22 cellular contexts compared by ENCODE assay signal in the genomic region with DNA sequence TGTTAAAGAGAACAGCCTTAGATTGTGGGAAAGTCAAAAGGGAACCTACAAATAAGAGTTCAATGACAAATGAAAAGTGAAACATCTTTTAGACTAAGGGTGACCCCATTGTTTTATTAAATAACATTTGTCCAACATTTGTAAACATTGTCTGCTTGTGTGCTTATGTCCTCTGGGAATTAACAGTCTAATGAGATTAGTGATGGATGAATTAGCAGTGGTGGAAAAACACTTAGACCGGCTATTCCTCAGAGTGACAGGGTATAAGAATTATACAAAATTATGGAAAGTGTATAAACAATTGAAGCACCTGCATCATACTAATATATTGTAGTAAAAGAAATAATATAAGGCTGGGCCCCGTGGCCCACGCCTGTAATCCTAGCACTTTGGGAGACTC. TPM values are rescaled to one million over a fixed set of nuclear protein-coding genes. Genes with fewer than 3 reads are reported as not detected.
A peak's percentile ranks its signal among the peaks of the same experiment; 100 is the strongest.
DNase-seq lines count a peak whose midpoint lies in the region; ATAC-seq, FAIRE-seq and TF ChIP-seq lines count a peak whose summit lies in the region.
"Had no signal": no experiment of that assay in that cellular context is flagged by ENCODE, and none has a peak within 500 bp of the region (broad histone marks: within the 10 kb centered on the region; RNA-seq: fewer than 3 reads in every experiment).

No MANE protein-coding gene starts in this region.

- H3K4me3 ChIP-seq in HepG2 (replicated peaks in 1 of 3; ENCODE audit: insufficient read depth in 1 of 3, low read depth in 2 of 3, low read length in 3 of 3) (no peak overlapping the region), right lobe of liver (no peak overlapping the region), smooth muscle cell (no peak overlapping the region), gastroesophageal sphincter (no peak overlapping the region), prostate gland (no peak overlapping the region)
- H3K4me3 ChIP-seq: colonic mucosa, skin epidermis had no signal

- 98% methylated on average over 3 of the region's 3 CpGs for WGBS in HepG2 (ENCODE audit: low lambda C conversion rate)
- WGBS in right lobe of liver (ENCODE audit: insufficient coverage, low coverage, low lambda C conversion rate, missing lambda C conversion rate): 92% methylated on average over 3 of the region's 3 CpGs
- 99% methylated on average over 3 of the region's 3 CpGs for WGBS in smooth muscle cell (ENCODE audit: low lambda C conversion rate)
- WGBS in gastroesophageal sphincter (ENCODE audit: low coverage in 1 of 2), 2 donors: 96 to 100% methylated on average over 2 to 3 of the region's 3 CpGs
- WGBS in prostate gland: 99% methylated on average over 3 of the region's 3 CpGs

- no peak overlapping the region for H3K9ac ChIP-seq in HepG2 (ENCODE audit: insufficient read depth, low read depth, low read length)
- no peak overlapping the region for H3K9ac ChIP-seq in smooth muscle cell (ENCODE audit: low read depth)

- peak overlapping the region; percentile 94 for H3K4me3 Mint-ChIP-seq in activated T-helper 17 cell treated with anti-CD3 and anti-CD28 coated beads, Interleukin-2, amount 50 U/mL, for 72 hours
- H3K4me3 Mint-ChIP-seq: activated T-cell treated with anti-CD3 and anti-CD28 coated beads, Interleukin-2, amount 50 U/mL, for 4 hours had no signal

- POLR2A ChIA-PET in HepG2 (lab: Yijun Ruan, JAX): interaction anchor here (2.7 to 6.4 kb wide), 3 partner anchors 14 to 66 kb away, joined by 9 to 74 read pairs (median 38); a partner anchor contains a TSS

- CTCF ChIA-PET in HepG2 (lab: Yijun Ruan, JAX; ENCODE audit: low intra/inter-chr PET ratio, low total read pairs): no interaction called here

- no TSS peak for BruUV-seq in HepG2 (replicated peaks; lab: Mats Ljungman, UMichigan)

- no peak for TF ChIP-seq RAD21 in HepG2 (CRISPR knock-in tag; IDR thresholded peaks at IDR 0.05)

- no peak for DNase-seq in HepG2 (ENCODE audit: low spot score)
- DNase-seq in right lobe of liver: no peak
- peak; percentile 14 for DNase-seq in NCI-H526 treated with DMSO at 0.1 percent for 48 hours (lab: John Stamatoyannopoulos, UW)
- DNase-seq in smooth muscle cell (lab: John Stamatoyannopoulos, UW; ENCODE audit: unreplicated experiment): no peak
- no peak for DNase-seq in prostate gland (ENCODE audit: low spot score)
- no peak for DNase-seq in NCI-H748 (lab: John Stamatoyannopoulos, UW; ENCODE audit: unreplicated experiment)
- DNase-seq: activated CD4-positive, alpha-beta T cell treated with anti-CD3 and anti-CD28 coated beads, Interleukin-2, amount 10 ng/mL, durations not matched to agents 24 days and 14 days; activated T-cell treated with anti-CD3 and anti-CD28 coated beads, Interleukin-2, amount 50 U/mL, for 4 hours; anterior cingulate cortex; colonic mucosa; erythroblast; kidney; midbrain; NCI-H1105; NCI-H226; PC-3; stimulated activated naive CD4-positive, alpha-beta T cell; T-helper 9 cell had no signal

- peak overlapping the region; percentile 50 for H3K27ac Mint-ChIP-seq in activated T-helper 17 cell treated with anti-CD3 and anti-CD28 coated beads, Interleukin-2, amount 50 U/mL, for 72 hours

- H3K27ac ChIP-seq in HepG2 (ENCODE audit: extremely low read length, insufficient read depth, low read length) (peak overlapping the region; percentile 90), right lobe of liver (no peak overlapping the region), smooth muscle cell (ENCODE audit: low read depth) (no peak overlapping the region), gastroesophageal sphincter (peak overlapping the region in 1 of 4 donors; percentile 97), prostate gland (no peak overlapping the region)

- no peak overlapping the region for H2AFZ ChIP-seq in HepG2 (ENCODE audit: low read length)
- peak overlapping the region; percentile 94 for H2AFZ ChIP-seq in smooth muscle cell (ENCODE audit: low read depth)

- no peaks in the 10 kb centered on the region; a peak in 1 of 5 replicates for H3K27me3 ChIP-seq in HepG2 (ENCODE audit: control insufficient read depth in 1 of 2, insufficient read depth in 2 of 2, low read length in 2 of 2)
- no peaks in the 10 kb centered on the region for H3K27me3 ChIP-seq in right lobe of liver
- no peaks in the 10 kb centered on the region for H3K27me3 ChIP-seq in smooth muscle cell (ENCODE audit: low read depth)
- no peaks in the 10 kb centered on the region for H3K27me3 ChIP-seq in gastroesophageal sphincter
- H3K27me3 ChIP-seq in prostate gland (replicated peaks; ENCODE audit: insufficient read depth): no peaks in the 10 kb centered on the region
- H3K27me3 ChIP-seq: colonic mucosa had no signal

- TF ChIP-seq CTCF in HepG2 (CRISPR knock-in tag; IDR thresholded peaks at IDR 0.05) (no peak), right lobe of liver (IDR thresholded peaks at IDR 0.05) (no peak), smooth muscle cell (IDR thresholded peaks at IDR 0.05; ENCODE audit: borderline replicate concordance, insufficient read depth, poor library complexity, severe bottlenecking) (no peak), gastroesophageal sphincter (IDR thresholded peaks at IDR 0.05) (no peak), prostate gland (IDR thresholded peaks at IDR 0.05) (no peak)

- H3K9me3 ChIP-seq in HepG2 (ENCODE audit: low read length): no peaks in the 10 kb centered on the region
- H3K9me3 ChIP-seq in right lobe of liver: no peaks in the 10 kb centered on the region
- H3K9me3 ChIP-seq in smooth muscle cell (replicated peaks; ENCODE audit: low read depth): no peaks in the 10 kb centered on the region
- H3K9me3 ChIP-seq in gastroesophageal sphincter: no peaks in the 10 kb centered on the region
- no peaks in the 10 kb centered on the region for H3K9me3 ChIP-seq in prostate gland
- H3K9me3 ChIP-seq: colonic mucosa had no signal

- H3K36me3 ChIP-seq in HepG2 (replicated peaks in 1 of 2; ENCODE audit: control insufficient read depth in 1 of 2, insufficient read depth in 2 of 2, low read length in 2 of 2): no peaks in the 10 kb centered on the region
- H3K36me3 ChIP-seq in right lobe of liver: no peaks in the 10 kb centered on the region
- no peaks in the 10 kb centered on the region for H3K36me3 ChIP-seq in smooth muscle cell (ENCODE audit: low read depth)
- H3K36me3 ChIP-seq in gastroesophageal sphincter: no peaks in the 10 kb centered on the region
- no peaks in the 10 kb centered on the region for H3K36me3 ChIP-seq in prostate gland
- H3K36me3 ChIP-seq: colonic mucosa had no signal

- no peak for TF ChIP-seq EP300 in HepG2 (IDR thresholded peaks at IDR 0.05; ENCODE audit: low read depth in 2 of 2, low read length in 2 of 2)
- TF ChIP-seq EP300 in HepG2 (CRISPR knock-in tag; IDR thresholded peaks at IDR 0.05; ENCODE audit: borderline replicate concordance): no peak
- TF ChIP-seq EP300 in gastroesophageal sphincter (IDR thresholded peaks at IDR 0.05): no peak

- H3K9me3 Mint-ChIP-seq in activated T-helper 17 cell treated with anti-CD3 and anti-CD28 coated beads, Interleukin-2, amount 50 U/mL, for 72 hours: no peaks in the 10 kb centered on the region
- H3K9me3 Mint-ChIP-seq: activated CD4-positive, alpha-beta T cell treated with anti-CD3 and anti-CD28 coated beads, Interleukin-2, amount 10 ng/mL, durations not matched to agents 24 days and 14 days; activated T-cell treated with anti-CD3 and anti-CD28 coated beads, Interleukin-2, amount 50 U/mL, for 4 hours had no signal

- H3F3A ChIP-seq in smooth muscle cell (ENCODE audit: low read depth): peaks cover 9% of the 10 kb centered on the region

- no peaks in the 10 kb centered on the region for H3K27me3 Mint-ChIP-seq in activated T-helper 17 cell treated with anti-CD3 and anti-CD28 coated beads, Interleukin-2, amount 50 U/mL, for 72 hours

- H4K20me1 ChIP-seq in HepG2 (ENCODE audit: insufficient read depth, low read length) (no peaks in the 10 kb centered on the region), smooth muscle cell (ENCODE audit: low read depth) (no peaks in the 10 kb centered on the region)

- ATAC-seq in HepG2: no peak
- no peak for ATAC-seq in right lobe of liver
- ATAC-seq in activated T-helper 17 cell treated with anti-CD3 and anti-CD28 coated beads, Interleukin-2, amount 50 U/mL, for 72 hours (replicated peaks): no peak
- ATAC-seq in gastroesophageal sphincter: no peak
- ATAC-seq: activated T-cell treated with anti-CD3 and anti-CD28 coated beads, Interleukin-2, amount 50 U/mL, for 4 hours; PC-3 had no signal

- peaks cover 9% of the 10 kb centered on the region for H3K4me1 Mint-ChIP-seq in activated T-helper 17 cell treated with anti-CD3 and anti-CD28 coated beads, Interleukin-2, amount 50 U/mL, for 72 hours

- TF ChIP-seq POLR2A in HepG2 (IDR thresholded peaks at IDR 0.05; ENCODE audit: insufficient read depth in 1 of 2, low read depth in 2 of 2, low read length in 2 of 2): no peak
- no peak for TF ChIP-seq POLR2A in right lobe of liver (IDR thresholded peaks at IDR 0.05)
- TF ChIP-seq POLR2A in gastroesophageal sphincter (IDR thresholded peaks at IDR 0.05): no peak
- TF ChIP-seq POLR2A in prostate gland (IDR thresholded peaks at IDR 0.05): no peak

- no peaks in the 10 kb centered on the region for H3K79me2 ChIP-seq in HepG2 (ENCODE audit: insufficient read depth, low read length)
- H3K79me2 ChIP-seq in smooth muscle cell (ENCODE audit: low read depth): no peaks in the 10 kb centered on the region

- no peak for FAIRE-seq in HepG2 (lab: Jason Lieb, UNC)
- FAIRE-seq: H54, kidney had no signal

- H3K4me1 ChIP-seq in HepG2 (ENCODE audit: insufficient read depth, low read length): peaks cover 31% of the 10 kb centered on the region
- no peaks in the 10 kb centered on the region for H3K4me1 ChIP-seq in right lobe of liver
- peaks cover 22% of the 10 kb centered on the region for H3K4me1 ChIP-seq in smooth muscle cell (ENCODE audit: low read depth)
- peaks cover 0 to 22% (median 5%) of the 10 kb centered on the region in 3 donors for H3K4me1 ChIP-seq in gastroesophageal sphincter
- H3K4me1 ChIP-seq in prostate gland (replicated peaks): no peaks in the 10 kb centered on the region

- H3K36me3 Mint-ChIP-seq in activated T-helper 17 cell treated with anti-CD3 and anti-CD28 coated beads, Interleukin-2, amount 50 U/mL, for 72 hours (ENCODE audit: low read depth): peaks cover 18% of the 10 kb centered on the region

- no peak overlapping the region for H3K4me2 ChIP-seq in HepG2 (ENCODE audit: low read depth, low read length)
- H3K4me2 ChIP-seq in smooth muscle cell: no peak overlapping the region

- in situ Hi-C loops in HepG2 (cut with HindIII; ENCODE audit: extremely low pct_ligation_motif_present, low pct_unique_long_range_greater_than_20kb): no loop called here

- intact Hi-C loops in HepG2 (cut with micrococcal nuclease; ENCODE audit: unreplicated experiment) (loop anchor here (2.0 to 5.0 kb wide), 2 partner anchors 45 to 159 kb away; a partner anchor contains a TSS), right lobe of liver (cut with DNase I) (no loop called here), prostate gland (cut with DNase I) (loop anchor here (10.0 kb wide), 2 partner anchors 227 to 1087 kb away; a partner anchor contains a TSS)

RNA-seq across cellular contexts. Expression of gene HFE, which starts 29.3 kb away (rescaled TPM):
- total RNA-seq in HepG2 (2016; rRNA removed; fragmentation: Illumina TruSeq; extraction: Trizol) (1.9 and 3.7 TPM in 2 replicates), right lobe of liver (10 to 100 TPM in 5 of 6 experiments, 1 to 10 TPM in 1; 8.9 to 20.7 (median 15.8) TPM), smooth muscle cell (4.9 and 5.5 TPM in 2 replicates), gastroesophageal sphincter (10 to 100 TPM in 1 of 4 donors, 1 to 10 TPM in 3; 3.7 to 11.4 (median 8.3) TPM), prostate gland (10 to 100 TPM in 1 of 2 donors, 1 to 10 TPM in 1; 8.9 to 16.6 TPM)
- 0.18 and 0.51 TPM in 2 replicates for total RNA-seq in HepG2 (2016; cell fraction: cytosol; rRNA removed; fragmentation: Illumina TruSeq; extraction: Trizol; ENCODE audit: low read depth)
- 1.9 and 4.9 TPM in 2 replicates for total RNA-seq in HepG2 (2016; cell fraction: insoluble cytoplasmic fraction; rRNA removed; fragmentation: Illumina TruSeq; extraction: Trizol)
- total RNA-seq in HepG2 (2016; cell fraction: membrane; rRNA removed; fragmentation: Illumina TruSeq; extraction: Trizol): 0.41 and 0.49 TPM in 2 replicates
- 3.5 and 4.2 TPM in 2 replicates for total RNA-seq in HepG2 (2016; cell fraction: nucleus; rRNA removed; fragmentation: Illumina TruSeq; extraction: Trizol)
- polyA plus RNA-seq in HepG2 (2011; rRNA removed) (5.7 and 6.3 TPM in 2 replicates), smooth muscle cell (2.1 and 7.5 TPM in 2 replicates)
- 5.3 and 5.8 TPM in 2 replicates for polyA plus RNA-seq in HepG2 (2011; cell fraction: cytosol; rRNA removed)
- 3.7 and 5.3 TPM in 2 replicates for polyA plus RNA-seq in HepG2 (2011; cell fraction: nucleus; rRNA removed)
- polyA plus RNA-seq in HepG2 (2012): 2.4 and 3.5 TPM in 2 replicates
- polyA plus RNA-seq in HepG2 (2016; cell fraction: cytosol; fragmentation: Illumina TruSeq; extraction: Trizol; ENCODE audit: low read depth): 0.24 and 0.26 TPM in 2 replicates
- 1.4 and 2.1 TPM in 2 replicates for polyA plus RNA-seq in HepG2 (2016; cell fraction: insoluble cytoplasmic fraction; fragmentation: Illumina TruSeq; extraction: Trizol; ENCODE audit: low read depth)
- polyA plus RNA-seq in HepG2 (2016; cell fraction: membrane; fragmentation: Illumina TruSeq; extraction: Trizol; ENCODE audit: low read depth): 0.29 and 0.86 TPM in 2 replicates
- 7.7 and 8.2 TPM in 2 replicates for polyA plus RNA-seq in HepG2 (2016; cell fraction: nucleus; fragmentation: Illumina TruSeq; extraction: Trizol; ENCODE audit: insufficient read depth, low read depth)
- polyA minus RNA-seq in HepG2 (2011; rRNA and poly(A)+ RNA removed; ENCODE audit: low replicate concordance): 13.4 and 32.5 TPM in 2 replicates
- 2.2 and 5.5 TPM in 2 replicates for polyA minus RNA-seq in HepG2 (2011; cell fraction: cytosol; rRNA and poly(A)+ RNA removed)
- 3.3 and 4.0 TPM in 2 replicates for polyA minus RNA-seq in HepG2 (2011; cell fraction: nucleus; rRNA and poly(A)+ RNA removed)
- 1 to 10 TPM; 1.7 to 2.1 TPM for total RNA-seq in activated T-helper 17 cell treated with anti-CD3 and anti-CD28 coated beads, Interleukin-2, amount 50 U/mL, for 72 hours
- total RNA-seq: PC-3 had no signal

Comparison
In these comparisons a context has a peak if more than half of its experiments do, and no peak if none do; other contexts are left out.
1. intact Hi-C loops: an anchor here in HepG2 (2.0 to 5.0 kb wide) and prostate gland (10.0 kb wide); none called in right lobe of liver.